ENCODE assay signal across 12 cellular contexts in genomic region chr12:116665666-116666304, GRCh38.
"Had no signal": no experiment of that assay in that cellular context is flagged by ENCODE, and none has a peak within 500 bp of the region (broad histone marks: within the 10 kb centered on the region; RNA-seq: fewer than 3 reads in every experiment).

No MANE protein-coding gene starts in this region.

- H3K27me3 ChIP-seq: cardiac muscle cell, tibial nerve had no signal

- H3K36me3 Mint-ChIP-seq: mesothelial cell of epicardium; stimulated activated memory B cell treated with anti-CD40 and anti-IgM and Interleukin-4, amounts not matched to agents 10 μg/mL and 1 μg/mL and 100 μg/mL, for 72 hours had no signal

- H3K4me3 Mint-ChIP-seq: activated CD8-positive, alpha-beta T cell treated with anti-CD3 and anti-CD28 coated beads for 36 hours; activated naive CD8-positive, alpha-beta T cell treated with anti-CD3 and anti-CD28 coated beads, Interleukin-2, amount 50 U/mL, for 24 hours; mesothelial cell of epicardium; stimulated activated memory B cell treated with anti-CD40 and anti-IgM and Interleukin-4, amounts not matched to agents 10 μg/mL and 1 μg/mL and 100 μg/mL, for 72 hours had no signal

- H3K4me1 Mint-ChIP-seq: activated naive CD8-positive, alpha-beta T cell treated with anti-CD3 and anti-CD28 coated beads, Interleukin-2, amount 50 U/mL, for 24 hours had no signal

- H3K4me3 ChIP-seq: cardiac muscle cell, tibial nerve had no signal

- H3K9me3 Mint-ChIP-seq: activated CD8-positive, alpha-beta T cell treated with anti-CD3 and anti-CD28 coated beads for 36 hours; activated naive CD8-positive, alpha-beta T cell treated with anti-CD3 and anti-CD28 coated beads, Interleukin-2, amount 50 U/mL, for 24 hours; mesothelial cell of epicardium; stimulated activated memory B cell treated with anti-CD40 and anti-IgM and Interleukin-4, amounts not matched to agents 10 μg/mL and 1 μg/mL and 100 μg/mL, for 72 hours had no signal

- H3K27ac ChIP-seq: cardiac muscle cell had no signal

- ATAC-seq: activated CD8-positive, alpha-beta T cell treated with anti-CD3 and anti-CD28 coated beads for 36 hours; activated naive CD8-positive, alpha-beta T cell treated with anti-CD3 and anti-CD28 coated beads, Interleukin-2, amount 50 U/mL, for 24 hours; stimulated activated memory B cell treated with anti-CD40 and anti-IgM and Interleukin-4, amounts not matched to agents 10 μg/mL and 1 μg/mL and 100 μg/mL, for 72 hours had no signal

- H3K4me1 ChIP-seq: tibial nerve had no signal

- H3K27me3 Mint-ChIP-seq: activated naive CD8-positive, alpha-beta T cell treated with anti-CD3 and anti-CD28 coated beads, Interleukin-2, amount 50 U/mL, for 24 hours had no signal

- H3K36me3 ChIP-seq: cardiac muscle cell, tibial nerve had no signal

- DNase-seq: activated CD8-positive, alpha-beta T cell treated with anti-CD3 and anti-CD28 coated beads for 36 hours; activated naive CD4-positive, alpha-beta T cell treated with Interleukin-2 at 50 U/mL for 16 hours; activated naive CD8-positive, alpha-beta T cell treated with anti-CD3 and anti-CD28 coated beads, Interleukin-2, amount 50 U/mL, for 24 hours; effector CD4-positive, alpha-beta T cell; hippocampal formation; posterior cingulate gyrus; stimulated activated CD4-positive, alpha-beta T cell treated with anti-CD3 and anti-CD28 coated beads, Interleukin-1b, Interleukin-23, amount 100 ng/mL, for 48 hours; SW 1271 had no signal

- H3K9me3 ChIP-seq: tibial nerve had no signal

- H3K27ac Mint-ChIP-seq: activated CD8-positive, alpha-beta T cell treated with anti-CD3 and anti-CD28 coated beads for 36 hours; activated naive CD8-positive, alpha-beta T cell treated with anti-CD3 and anti-CD28 coated beads, Interleukin-2, amount 50 U/mL, for 24 hours; mesothelial cell of epicardium; stimulated activated memory B cell treated with anti-CD40 and anti-IgM and Interleukin-4, amounts not matched to agents 10 μg/mL and 1 μg/mL and 100 μg/mL, for 72 hours had no signal
